ENCODE assay signal across 15 cellular contexts in genomic region chr1:172642970-172643369, GRCh38. TPM values are rescaled to one million over a fixed set of nuclear protein-coding genes. Genes with fewer than 3 reads are reported as not detected.
DNase-seq lines count a peak whose midpoint lies in the region; ATAC-seq, FAIRE-seq and TF ChIP-seq lines count a peak whose summit lies in the region.
"Had no signal": no experiment of that assay in that cellular context is flagged by ENCODE, and none has a peak within 500 bp of the region (broad histone marks: within the 10 kb centered on the region; RNA-seq: fewer than 3 reads in every experiment).

No MANE protein-coding gene starts in this region.

- no peaks in the 10 kb centered on the region for H3K27me3 ChIP-seq in neural progenitor cell
- H3K27me3 ChIP-seq: esophagus squamous epithelium, right lobe of liver, thyroid gland had no signal

- H3K27ac ChIP-seq in HEK293 (ENCODE audit: extremely low read depth, low read depth, low read length) (no peak overlapping the region), neural progenitor cell (no peak overlapping the region)
- H3K27ac ChIP-seq: esophagus squamous epithelium, right lobe of liver, thyroid gland had no signal

- no peak for FAIRE-seq in frontal cortex (lab: Jason Lieb, UNC)

- CTCF ChIA-PET in HEK293 (lab: Yijun Ruan, JAX): interaction anchor here (0.9 kb wide), 1 partner anchor 23 kb away, joined by 3 read pairs; no protein-coding TSS in a partner anchor

- no peak overlapping the region for H3K4me2 ChIP-seq in neural progenitor cell

- H3K79me2 ChIP-seq in neural progenitor cell (ENCODE audit: low read depth): no peaks in the 10 kb centered on the region

- H3K9ac ChIP-seq in neural progenitor cell: no peak overlapping the region

- H3K27me3 Mint-ChIP-seq in T-helper 17 cell (no peaks in the 10 kb centered on the region), neural progenitor cell (ENCODE audit: insufficient read depth, low read depth) (peaks cover 8% of the 10 kb centered on the region)

- no peaks in the 10 kb centered on the region for H4K20me1 ChIP-seq in neural progenitor cell (ENCODE audit: low read depth)

- no peaks in the 10 kb centered on the region for H3F3A ChIP-seq in neural progenitor cell (ENCODE audit: low read depth)

- no peaks in the 10 kb centered on the region for H3K9me3 Mint-ChIP-seq in neural progenitor cell

- H3K36me3 ChIP-seq in HEK293 (ENCODE audit: control insufficient read depth in 2 of 2, insufficient read depth in 1 of 2, low read length in 2 of 2) (no peaks in the 10 kb centered on the region), neural progenitor cell (no peaks in the 10 kb centered on the region)
- H3K36me3 ChIP-seq: esophagus squamous epithelium, right lobe of liver, thyroid gland had no signal

- DNase-seq in NCI-H146 (lab: John Stamatoyannopoulos, UW): peak; percentile 17
- DNase-seq in NCI-H146 treated with DMSO at 0.1 percent for 48 hours (lab: John Stamatoyannopoulos, UW; ENCODE audit: unreplicated experiment): no peak
- DNase-seq in T-helper 17 cell: no peak
- DNase-seq in kidney tubule cell (ENCODE audit: low spot score): peak; percentile 89
- DNase-seq in neural progenitor cell (ENCODE audit: low spot score): no peak
- no peak for DNase-seq in frontal cortex (ENCODE audit: low spot score in 2 of 2)
- no peak for DNase-seq in activated naive CD4-positive, alpha-beta T cell treated with Interleukin-2 at 50 U/mL for 16 hours
- DNase-seq: 8988T, caudate nucleus, esophagus squamous epithelium, NCI-H1930, right lobe of liver had no signal

- H3K36me3 Mint-ChIP-seq in T-helper 17 cell (ENCODE audit: low read depth) (no peaks in the 10 kb centered on the region), neural progenitor cell (no peaks in the 10 kb centered on the region)

- no peaks in the 10 kb centered on the region for H3K9me3 ChIP-seq in HEK293 (ENCODE audit: control insufficient read depth, insufficient read depth, low read depth, low read length)
- H3K9me3 ChIP-seq in T-helper 17 cell (ENCODE audit: control insufficient read depth, low read length, poor library complexity, severe bottlenecking): no peaks in the 10 kb centered on the region
- no peaks in the 10 kb centered on the region for H3K9me3 ChIP-seq in neural progenitor cell (ENCODE audit: low read depth)
- H3K9me3 ChIP-seq: esophagus squamous epithelium, right lobe of liver, thyroid gland had no signal

- no peak overlapping the region for H3K4me3 ChIP-seq in HEK293 (ENCODE audit: low read depth, low read length)
- no peak overlapping the region for H3K4me3 ChIP-seq in neural progenitor cell
- H3K4me3 ChIP-seq: esophagus squamous epithelium, right lobe of liver, thyroid gland had no signal

- POLR2A ChIA-PET in HEK293 (lab: Yijun Ruan, JAX): no interaction called here

- peak overlapping the region; percentile 71 for H3K4me3 Mint-ChIP-seq in T-helper 17 cell
- no peak overlapping the region for H3K4me3 Mint-ChIP-seq in neural progenitor cell

- H3K4me1 ChIP-seq in HEK293 (ENCODE audit: control insufficient read depth, insufficient read depth, low read length) (0 out of 2 replicates have a peak, but pooled peaks cover 3% of the 10 kb centered on the region), neural progenitor cell (no peaks in the 10 kb centered on the region)
- H3K4me1 ChIP-seq: right lobe of liver, thyroid gland had no signal

- H3K4me1 Mint-ChIP-seq in T-helper 17 cell: peaks cover 71% of the 10 kb centered on the region
- H3K4me1 Mint-ChIP-seq in neural progenitor cell: peaks cover 10% of the 10 kb centered on the region

- TF ChIP-seq CTCF in HEK293 (tag by site-specific recombination; IDR thresholded peaks at IDR 0.05) (no peak), neural progenitor cell (IDR thresholded peaks at IDR 0.05) (no peak)

- H3K27ac Mint-ChIP-seq in T-helper 17 cell (peak overlapping the region; percentile 94), neural progenitor cell (no peak overlapping the region)

- no peak for ATAC-seq in T-helper 17 cell

- no peak overlapping the region for H2AFZ ChIP-seq in neural progenitor cell (replicated peaks)

TF ChIP-seq in HEK293, 187 proteins besides CTCF, POLR2A, EP300 and RAD21:
- TF ChIP-seq ZNF223 (tag by site-specific recombination; IDR thresholded peaks at IDR 0.05): no peak
- no peak for TF ChIP-seq ZNF280C (tag by site-specific recombination; IDR thresholded peaks at IDR 0.05)
- TF ChIP-seq ZNF513 (tag by site-specific recombination; IDR thresholded peaks at IDR 0.05): no peak
- TF ChIP-seq ZNF24 (tag by site-specific recombination; IDR thresholded peaks at IDR 0.05): peak; percentile 68; the same call in 1 of the 2 replicates
- no peak for TF ChIP-seq ZNF416 (tag by site-specific recombination; IDR thresholded peaks at IDR 0.05)
- no peak for TF ChIP-seq ZFP69B (tag by site-specific recombination; IDR thresholded peaks at IDR 0.05)
- TF ChIP-seq ZNF449 (tag by site-specific recombination; IDR thresholded peaks at IDR 0.05): no peak
- TF ChIP-seq FEZF1 (tag by site-specific recombination; IDR thresholded peaks at IDR 0.05): peak; percentile 62
- TF ChIP-seq ZNF248 (tag by site-specific recombination; IDR thresholded peaks at IDR 0.05): no peak
- TF ChIP-seq ZNF560 (tag by site-specific recombination; IDR thresholded peaks at IDR 0.05; ENCODE audit: borderline replicate concordance): no peak
- no peak for TF ChIP-seq ZBTB1 (tag by site-specific recombination; IDR thresholded peaks at IDR 0.05)
TF ChIP-seq in HEK293: peak in this region for 2.

RNA-seq across cellular contexts. Expression of gene FASLG, which starts 15.9 kb away (rescaled TPM):
- total RNA-seq in T-helper 17 cell (under 1 TPM in 1 of 2 donors, not detected in 1; 0.47 TPM), neural progenitor cell (ENCODE audit: low replicate concordance) (not detected in 2 replicates), frontal cortex (not detected)
- total RNA-seq: G401 had no signal

Comparison
In these comparisons a context has a peak if more than half of its experiments do, and no peak if none do; other contexts are left out.
1. DNase-seq: peak in NCI-H146 (single experiment) and kidney tubule cell (single experiment); none in NCI-H146 treated with DMSO at 0.1 percent for 48 hours (single experiment), T-helper 17 cell (0 of 3), neural progenitor cell (single experiment), frontal cortex (0 of 2) and activated naive CD4-positive, alpha-beta T cell treated with Interleukin-2 at 50 U/mL for 16 hours (single experiment).